19 cellular contexts compared by ENCODE assay signal in genomic region chr19:3809881-3810707, GRCh38. TPM values are rescaled to one million over a fixed set of nuclear protein-coding genes. Genes with fewer than 3 reads are reported as not detected.
DNase-seq lines count a peak whose midpoint lies in the region; ATAC-seq and TF ChIP-seq lines count a peak whose summit lies in the region.
"Had no signal": no experiment of that assay in that cellular context is flagged by ENCODE, and none has a peak within 500 bp of the region (broad histone marks: within the 10 kb centered on the region; RNA-seq: fewer than 3 reads in every experiment).

No MANE protein-coding gene starts in this region.

- no peaks in the 10 kb centered on the region for H3K27me3 Mint-ChIP-seq in activated CD4-positive, alpha-beta memory T cell treated with anti-CD3 and anti-CD28 coated beads for 36 hours
- no peaks in the 10 kb centered on the region for H3K27me3 Mint-ChIP-seq in activated CD4-positive, alpha-beta memory T cell treated with anti-CD3 and anti-CD28 coated beads, Interleukin-2, amount 10 ng/mL, durations not matched to agents 7 days and 5 days
- peaks cover 5% of the 10 kb centered on the region for H3K27me3 Mint-ChIP-seq in IgD-negative memory B cell
- H3K27me3 Mint-ChIP-seq in immature natural killer cell (ENCODE audit: low read depth in 3 of 3), result peaks cover 13 to 28% (median 16%) of the 10 kb centered on the region in 3 donors
- H3K27me3 Mint-ChIP-seq in progenitor cell of endocrine pancreas, result peaks cover 5% of the 10 kb centered on the region
- H3K27me3 Mint-ChIP-seq in WTC11 (ENCODE audit: low read depth), result no peaks in the 10 kb centered on the region

- TF ChIP-seq CTCF in progenitor cell of endocrine pancreas (IDR thresholded peaks at IDR 0.05; ENCODE audit: unreplicated experiment), result no peak
- TF ChIP-seq CTCF in WTC11 (IDR thresholded peaks at IDR 0.05), result no peak
- TF ChIP-seq CTCF in suprapubic skin (IDR thresholded peaks at IDR 0.05), result no peak

- H3K27me3 ChIP-seq in thymus (ENCODE audit: control insufficient read depth, insufficient read depth) (no peaks in the 10 kb centered on the region), suprapubic skin (peaks cover 10% of the 10 kb centered on the region)

- peak; percentile 58 for DNase-seq in activated CD4-positive, alpha-beta memory T cell treated with anti-CD3 and anti-CD28 coated beads for 36 hours
- no peak for DNase-seq in activated CD4-positive, alpha-beta memory T cell treated with anti-CD3 and anti-CD28 coated beads, Interleukin-2, amount 10 ng/mL, durations not matched to agents 7 days and 5 days
- DNase-seq in immature natural killer cell (no peak), progenitor cell of endocrine pancreas (ENCODE audit: low spot score, unreplicated experiment) (no peak), WTC11 (ENCODE audit: low spot score) (no peak), suprapubic skin (ENCODE audit: low spot score in 2 of 2) (no peak)
- DNase-seq: activated gamma-delta T cell, gastrocnemius medialis, mammary epithelial cell, NCI-H187, sigmoid colon, tibial artery had no signal

- peak overlapping the region; percentile 42 for H3K27ac ChIP-seq in thymus (ENCODE audit: low read depth)
- H3K27ac ChIP-seq in suprapubic skin, result no peak overlapping the region
- H3K27ac ChIP-seq: gastrocnemius medialis, sigmoid colon, tibial artery had no signal

- intact Hi-C loops in activated CD4-positive, alpha-beta memory T cell treated with anti-CD3 and anti-CD28 coated beads for 36 hours (cut with micrococcal nuclease), result no loop called here

- H3K9me3 ChIP-seq in thymus (ENCODE audit: control insufficient read depth) (no peaks in the 10 kb centered on the region), suprapubic skin (no peaks in the 10 kb centered on the region)
- H3K9me3 ChIP-seq: gastrocnemius medialis, sigmoid colon, tibial artery had no signal

- no peak for TF ChIP-seq EP300 in suprapubic skin (IDR thresholded peaks at IDR 0.05)

- H3K9me3 Mint-ChIP-seq in activated CD4-positive, alpha-beta memory T cell treated with anti-CD3 and anti-CD28 coated beads for 36 hours, result peaks cover 8% of the 10 kb centered on the region
- peaks cover 7% of the 10 kb centered on the region for H3K9me3 Mint-ChIP-seq in activated CD4-positive, alpha-beta memory T cell treated with anti-CD3 and anti-CD28 coated beads, Interleukin-2, amount 10 ng/mL, durations not matched to agents 7 days and 5 days
- no peaks in the 10 kb centered on the region for H3K9me3 Mint-ChIP-seq in IgD-negative memory B cell
- no peaks in the 10 kb centered on the region for H3K9me3 Mint-ChIP-seq in immature natural killer cell
- no peaks in the 10 kb centered on the region for H3K9me3 Mint-ChIP-seq in progenitor cell of endocrine pancreas (ENCODE audit: low read depth)
- H3K9me3 Mint-ChIP-seq in WTC11, result peaks cover 10% of the 10 kb centered on the region

- H3K4me3 ChIP-seq in thymus (ENCODE audit: low read length) (no peak overlapping the region), suprapubic skin (no peak overlapping the region)
- H3K4me3 ChIP-seq: gastrocnemius medialis, sigmoid colon, tibial artery had no signal

- POLR2A ChIA-PET in activated CD4-positive, alpha-beta memory T cell treated with anti-CD3 and anti-CD28 coated beads for 36 hours (lab: Charles Lee), result no interaction called here
- POLR2A ChIA-PET in activated CD4-positive, alpha-beta memory T cell treated with anti-CD3 and anti-CD28 coated beads, Interleukin-2, amount 10 ng/mL, durations not matched to agents 7 days and 5 days (lab: Charles Lee), result no interaction called here
- POLR2A ChIA-PET in WTC11 (lab: Charles Lee), result interaction anchor here (0.5 kb wide), 1 partner anchor 124 kb away, joined by 3 read pairs; no protein-coding TSS in a partner anchor

- no peak for ATAC-seq in WTC11
- ATAC-seq: gastrocnemius medialis had no signal

- H3K4me3 Mint-ChIP-seq in activated CD4-positive, alpha-beta memory T cell treated with anti-CD3 and anti-CD28 coated beads for 36 hours, result no peak overlapping the region
- H3K4me3 Mint-ChIP-seq in activated CD4-positive, alpha-beta memory T cell treated with anti-CD3 and anti-CD28 coated beads, Interleukin-2, amount 10 ng/mL, durations not matched to agents 7 days and 5 days, result no peak overlapping the region
- peak overlapping the region in 3 of 4 donors; percentile 76 to 88 (median 86) for H3K4me3 Mint-ChIP-seq in IgD-negative memory B cell
- peak overlapping the region in 1 of 5 donors; percentile 44 for H3K4me3 Mint-ChIP-seq in immature natural killer cell
- no peak overlapping the region for H3K4me3 Mint-ChIP-seq in progenitor cell of endocrine pancreas (ENCODE audit: low read depth)
- H3K4me3 Mint-ChIP-seq in WTC11, result no peak overlapping the region
- H3K4me3 Mint-ChIP-seq: CD14-positive monocyte had no signal

- H3K36me3 ChIP-seq in thymus (ENCODE audit: control insufficient read depth, insufficient read depth) (no peaks in the 10 kb centered on the region), suprapubic skin (no peaks in the 10 kb centered on the region)
- H3K36me3 ChIP-seq: gastrocnemius medialis, sigmoid colon, tibial artery had no signal

- peaks cover 13% of the 10 kb centered on the region for H3K4me1 ChIP-seq in thymus (ENCODE audit: control insufficient read depth, insufficient read depth, low read length)
- H3K4me1 ChIP-seq in suprapubic skin, result peaks cover 5% of the 10 kb centered on the region
- H3K4me1 ChIP-seq: gastrocnemius medialis, sigmoid colon had no signal

- peaks cover 51% of the 10 kb centered on the region for H3K4me1 Mint-ChIP-seq in activated CD4-positive, alpha-beta memory T cell treated with anti-CD3 and anti-CD28 coated beads for 36 hours (ENCODE audit: low read depth)
- H3K4me1 Mint-ChIP-seq in activated CD4-positive, alpha-beta memory T cell treated with anti-CD3 and anti-CD28 coated beads, Interleukin-2, amount 10 ng/mL, durations not matched to agents 7 days and 5 days, result peaks cover 48% of the 10 kb centered on the region
- H3K4me1 Mint-ChIP-seq in IgD-negative memory B cell, result peaks cover 6 to 46% (median 29%) of the 10 kb centered on the region in 3 donors
- H3K4me1 Mint-ChIP-seq in immature natural killer cell, result peaks cover 69 to 87% of the 10 kb centered on the region in 2 donors
- H3K4me1 Mint-ChIP-seq in progenitor cell of endocrine pancreas (ENCODE audit: low read depth), result no peaks in the 10 kb centered on the region
- no peaks in the 10 kb centered on the region for H3K4me1 Mint-ChIP-seq in WTC11

- CTCF ChIA-PET in activated CD4-positive, alpha-beta memory T cell treated with anti-CD3 and anti-CD28 coated beads for 36 hours (lab: Charles Lee), result no interaction called here
- CTCF ChIA-PET in activated CD4-positive, alpha-beta memory T cell treated with anti-CD3 and anti-CD28 coated beads, Interleukin-2, amount 10 ng/mL, durations not matched to agents 7 days and 5 days (lab: Charles Lee), result interaction anchor here (0.9 to 3.7 kb wide), 2 partner anchors 12 to 47 kb away, joined by 3 to 25 read pairs; partner anchors contain the start of gene MRPL54
- CTCF ChIA-PET in WTC11 (lab: Charles Lee), result no interaction called here

- WGBS in thymus, result 84% methylated on average over 26 of the region's 26 CpGs
- 82% methylated on average over 25 of the region's 26 CpGs for WGBS in suprapubic skin

- peak overlapping the region; percentile 42 for H3K27ac Mint-ChIP-seq in activated CD4-positive, alpha-beta memory T cell treated with anti-CD3 and anti-CD28 coated beads for 36 hours
- no peak overlapping the region for H3K27ac Mint-ChIP-seq in activated CD4-positive, alpha-beta memory T cell treated with anti-CD3 and anti-CD28 coated beads, Interleukin-2, amount 10 ng/mL, durations not matched to agents 7 days and 5 days
- H3K27ac Mint-ChIP-seq in IgD-negative memory B cell (peak overlapping the region in 2 of 3 donors; percentile 92 to 93), immature natural killer cell (peak overlapping the region in 5 of 6 donors; percentile 62 to 99 (median 67)), progenitor cell of endocrine pancreas (no peak overlapping the region), WTC11 (no peak overlapping the region)

- TF ChIP-seq POLR2A in suprapubic skin (IDR thresholded peaks at IDR 0.05), result no peak

- H3K36me3 Mint-ChIP-seq in activated CD4-positive, alpha-beta memory T cell treated with anti-CD3 and anti-CD28 coated beads for 36 hours, result no peaks in the 10 kb centered on the region
- H3K36me3 Mint-ChIP-seq in activated CD4-positive, alpha-beta memory T cell treated with anti-CD3 and anti-CD28 coated beads, Interleukin-2, amount 10 ng/mL, durations not matched to agents 7 days and 5 days (ENCODE audit: low read depth), result peaks cover 6% of the 10 kb centered on the region
- no peaks in the 10 kb centered on the region for H3K36me3 Mint-ChIP-seq in IgD-negative memory B cell
- peaks cover 0 to 4% (median 0%) of the 10 kb centered on the region in 3 donors for H3K36me3 Mint-ChIP-seq in immature natural killer cell
- no peaks in the 10 kb centered on the region for H3K36me3 Mint-ChIP-seq in progenitor cell of endocrine pancreas (ENCODE audit: insufficient read depth)
- no peaks in the 10 kb centered on the region for H3K36me3 Mint-ChIP-seq in WTC11
- H3K36me3 Mint-ChIP-seq: CD14-positive monocyte had no signal

RNA-seq across cellular contexts. Expression of gene MATK, which starts 23.9 kb away (rescaled TPM):
- 10 to 100 TPM; 24.4 to 25.2 TPM for total RNA-seq in activated CD4-positive, alpha-beta memory T cell treated with anti-CD3 and anti-CD28 coated beads for 36 hours
- total RNA-seq in activated CD4-positive, alpha-beta memory T cell treated with anti-CD3 and anti-CD28 coated beads, Interleukin-2, amount 10 ng/mL, durations not matched to agents 7 days and 5 days, result 10 to 100 TPM; 13.9 to 15.9 TPM
- polyA plus RNA-seq in IgD-negative memory B cell, result 5.9 TPM
- 100 to 1,000 TPM; 326 to 436 (median 418) TPM for polyA plus RNA-seq in immature natural killer cell
- 16.2 TPM for polyA plus RNA-seq in thymus
- total RNA-seq in progenitor cell of endocrine pancreas, result 1.8 TPM in 2 replicates
- total RNA-seq in WTC11 (2021), result 26.1 to 29.0 TPM (median 28.3 TPM) in 3 replicates
- 1 to 10 TPM in 3 of 4 donors, under 1 TPM in 1; 0.57 to 5.4 (median 2.0) TPM for total RNA-seq in suprapubic skin
- total RNA-seq: astrocyte, mammary epithelial cell, NCI-H460 had no signal
- polyA plus RNA-seq: mammary epithelial cell had no signal

RNA-seq across cellular contexts. Expression of gene RAX2, which starts 38.1 kb away (rescaled TPM):
- not detected for total RNA-seq in activated CD4-positive, alpha-beta memory T cell treated with anti-CD3 and anti-CD28 coated beads for 36 hours
- total RNA-seq in activated CD4-positive, alpha-beta memory T cell treated with anti-CD3 and anti-CD28 coated beads, Interleukin-2, amount 10 ng/mL, durations not matched to agents 7 days and 5 days, result not detected
- polyA plus RNA-seq in IgD-negative memory B cell (not detected), immature natural killer cell (not detected), thymus (0.07 TPM)
- total RNA-seq in progenitor cell of endocrine pancreas (not detected in 2 replicates), WTC11 (2021) (0.09 TPM in 1 of 3 replicates, not detected in the others), suprapubic skin (not detected)
- total RNA-seq: A172, astrocyte, gastrocnemius medialis, mammary epithelial cell, NCI-H460, sigmoid colon, SK-MEL-5 had no signal
- polyA plus RNA-seq: CD14-positive monocyte, mammary epithelial cell, sigmoid colon had no signal

RNA-seq across cellular contexts. Expression of gene MRPL54, which starts 47.6 kb away (rescaled TPM):
- 10 to 100 TPM; 63.2 to 65.2 TPM for total RNA-seq in activated CD4-positive, alpha-beta memory T cell treated with anti-CD3 and anti-CD28 coated beads for 36 hours
- total RNA-seq in activated CD4-positive, alpha-beta memory T cell treated with anti-CD3 and anti-CD28 coated beads, Interleukin-2, amount 10 ng/mL, durations not matched to agents 7 days and 5 days, result 10 to 100 TPM; 71.5 to 75.8 TPM
- polyA plus RNA-seq in IgD-negative memory B cell, result 138 TPM
- polyA plus RNA-seq in immature natural killer cell, result 100 to 1,000 TPM; 116 to 167 (median 122) TPM
- 95.9 TPM for polyA plus RNA-seq in thymus
- total RNA-seq in progenitor cell of endocrine pancreas, result 38.6 and 39.8 TPM in 2 replicates
- 60.9 to 65.3 TPM (median 62.3 TPM) in 3 replicates for total RNA-seq in WTC11 (2021)
- 10 to 100 TPM; 41.5 to 92.6 (median 63.7) TPM for total RNA-seq in suprapubic skin

RNA-seq across cellular contexts. Expression of gene APBA3, which starts 48.6 kb away (rescaled TPM):
- 10 to 100 TPM; 38.2 to 41.8 TPM for total RNA-seq in activated CD4-positive, alpha-beta memory T cell treated with anti-CD3 and anti-CD28 coated beads for 36 hours
- total RNA-seq in activated CD4-positive, alpha-beta memory T cell treated with anti-CD3 and anti-CD28 coated beads, Interleukin-2, amount 10 ng/mL, durations not matched to agents 7 days and 5 days, result 10 to 100 TPM; 55.8 to 64.7 TPM
- polyA plus RNA-seq in IgD-negative memory B cell (36.9 TPM), immature natural killer cell (10 to 100 TPM; 24.2 to 32.4 (median 31.2) TPM), thymus (26.1 TPM)
- total RNA-seq in progenitor cell of endocrine pancreas (31.4 and 33.3 TPM in 2 replicates), WTC11 (2021) (27.5 to 29.6 TPM (median 28.1 TPM) in 3 replicates), suprapubic skin (10 to 100 TPM; 19.8 to 55.0 (median 25.8) TPM)

RNA-seq across cellular contexts. Expression of gene ZFR2, which starts 58.7 kb away (rescaled TPM):
- under 1 TPM; 0.33 to 0.58 TPM for total RNA-seq in activated CD4-positive, alpha-beta memory T cell treated with anti-CD3 and anti-CD28 coated beads for 36 hours
- total RNA-seq in activated CD4-positive, alpha-beta memory T cell treated with anti-CD3 and anti-CD28 coated beads, Interleukin-2, amount 10 ng/mL, durations not matched to agents 7 days and 5 days, result under 1 TPM; 0.28 to 0.35 TPM
- polyA plus RNA-seq in IgD-negative memory B cell (0.38 TPM), immature natural killer cell (1 to 10 TPM; 2.1 to 5.4 (median 3.1) TPM), thymus (0.32 TPM)
- total RNA-seq in progenitor cell of endocrine pancreas (3.5 and 3.9 TPM in 2 replicates), WTC11 (2021) (17.5 to 25.5 TPM (median 22.6 TPM) in 3 replicates), suprapubic skin (1 to 10 TPM in 2 of 4 donors, not detected in 2; 2.5 to 4.8 TPM)
- total RNA-seq: A172, gastrocnemius medialis, mammary epithelial cell, NCI-H460 had no signal
- polyA plus RNA-seq: CD14-positive monocyte, mammary epithelial cell had no signal

Comparison
In these comparisons a context has a peak if more than half of its experiments do, and no peak if none do; other contexts are left out.
1. H3K27ac Mint-ChIP-seq: peak in activated CD4-positive, alpha-beta memory T cell treated with anti-CD3 and anti-CD28 coated beads for 36 hours (single experiment), IgD-negative memory B cell (2 of 3) and immature natural killer cell (5 of 6); none in activated CD4-positive, alpha-beta memory T cell treated with anti-CD3 and anti-CD28 coated beads, Interleukin-2, amount 10 ng/mL, durations not matched to agents 7 days and 5 days (single experiment), progenitor cell of endocrine pancreas (single experiment) and WTC11 (single experiment).
2. H3K4me3 Mint-ChIP-seq: peak in IgD-negative memory B cell (3 of 4); none in activated CD4-positive, alpha-beta memory T cell treated with anti-CD3 and anti-CD28 coated beads for 36 hours (single experiment), activated CD4-positive, alpha-beta memory T cell treated with anti-CD3 and anti-CD28 coated beads, Interleukin-2, amount 10 ng/mL, durations not matched to agents 7 days and 5 days (single experiment), progenitor cell of endocrine pancreas (single experiment) and WTC11 (single experiment).